In genomic region chr10:8066797-8067196, GRCh38 we compare ENCODE assay signal across 29 cellular contexts. TPM values are rescaled to one million over a fixed set of nuclear protein-coding genes. Genes with fewer than 3 reads are reported as not detected.
DNase-seq lines count a peak whose midpoint lies in the region; ATAC-seq and TF ChIP-seq lines count a peak whose summit lies in the region.
"Had no signal": no experiment of that assay in that cellular context is flagged by ENCODE, and none has a peak within 500 bp of the region (broad histone marks: within the 10 kb centered on the region; RNA-seq: fewer than 3 reads in every experiment).

No MANE protein-coding gene starts in this region.

- no peaks in the 10 kb centered on the region for H3K27me3 ChIP-seq in CD8-positive, alpha-beta memory T cell (ENCODE audit: insufficient read depth, low read length, poor library complexity, severe bottlenecking)
- H3K27me3 ChIP-seq: ovary had no signal

- no peak for DNase-seq in activated CD4-positive, alpha-beta T cell treated with anti-CD3 and anti-CD28 coated beads, Interleukin-2, amount 10 ng/mL, durations not matched to agents 7 days and 5 days
- DNase-seq in activated CD4-positive, alpha-beta T cell treated with anti-CD3 and anti-CD28 coated beads for 4 hours, result no peak
- no peak for DNase-seq in CD8-positive, alpha-beta memory T cell
- no peak for DNase-seq in activated CD8-positive, alpha-beta T cell treated with anti-CD3 and anti-CD28 coated beads for 36 hours
- DNase-seq in immature natural killer cell, result no peak
- no peak for DNase-seq in T-helper 9 cell
- DNase-seq: activated gamma-delta T cell treated with Interleukin-2 at 50 U/mL for 16 hours; AML-193; brain microvascular endothelial cell; effector CD8-positive, alpha-beta T cell; head of caudate nucleus; IMR-90; kidney glomerular epithelial cell; lower lobe of right lung; mucosa of descending colon; NCI-H1105; NCI-H1930; NCI-H524 treated with DMSO at 0.1 percent for 48 hours; ovary; SIG-M5; stimulated activated CD4-positive, alpha-beta T cell treated with anti-CD3 and anti-CD28 coated beads, Interleukin-1b, Interleukin-23, amount 100 ng/mL, for 48 hours; stimulated activated CD8-positive, alpha-beta memory T cell treated with anti-CD3 and anti-CD28 coated beads, Interleukin-4, amount 100 ng/mL, for 48 hours had no signal

- H3K4me3 ChIP-seq in CD8-positive, alpha-beta memory T cell (ENCODE audit: low read length), result no peak overlapping the region
- H3K4me3 ChIP-seq: lower lobe of right lung, mucosa of descending colon, ovary, smooth muscle cell had no signal

- POLR2A ChIA-PET in activated CD4-positive, alpha-beta T cell treated with anti-CD3 and anti-CD28 coated beads, Interleukin-2, amount 10 ng/mL, durations not matched to agents 7 days and 5 days (lab: Charles Lee), result no interaction called here
- POLR2A ChIA-PET in CD8-positive, alpha-beta memory T cell (lab: Charles Lee), result no interaction called here
- POLR2A ChIA-PET in activated CD8-positive, alpha-beta T cell treated with anti-CD3 and anti-CD28 coated beads for 36 hours (lab: Charles Lee), result interaction anchor here (0.8 kb wide), 1 partner anchor 71 kb away, joined by 3 read pairs; no protein-coding TSS in a partner anchor

- no peak for ATAC-seq in activated CD8-positive, alpha-beta T cell treated with anti-CD3 and anti-CD28 coated beads for 36 hours
- no peak for ATAC-seq in HG03342 (IDR thresholded peaks at IDR 0.05; ENCODE audit: unreplicated experiment)
- no peak for ATAC-seq in GM18870 (IDR thresholded peaks at IDR 0.05; ENCODE audit: unreplicated experiment)
- ATAC-seq: lower lobe of right lung, mucosa of descending colon had no signal

- no peaks in the 10 kb centered on the region for H3K9me3 ChIP-seq in CD8-positive, alpha-beta memory T cell (ENCODE audit: low read length)
- H3K9me3 ChIP-seq: lower lobe of right lung, mucosa of descending colon, ovary had no signal

- CTCF ChIA-PET in activated CD4-positive, alpha-beta T cell treated with anti-CD3 and anti-CD28 coated beads, Interleukin-2, amount 10 ng/mL, durations not matched to agents 7 days and 5 days (lab: Charles Lee), result interaction anchor here (0.7 to 1.6 kb wide), 5 partner anchors 10 to 976 kb away, joined by 3 read pairs; no protein-coding TSS in a partner anchor
- CTCF ChIA-PET in CD8-positive, alpha-beta memory T cell (lab: Charles Lee), result no interaction called here
- CTCF ChIA-PET in activated CD8-positive, alpha-beta T cell treated with anti-CD3 and anti-CD28 coated beads for 36 hours (lab: Charles Lee), result interaction anchor here (0.8 to 2.6 kb wide), 2 partner anchors 9 to 14 kb away, joined by 4 to 7 read pairs; no protein-coding TSS in a partner anchor

- no peaks in the 10 kb centered on the region for H3K9me3 Mint-ChIP-seq in activated CD4-positive, alpha-beta T cell treated with anti-CD3 and anti-CD28 coated beads, Interleukin-2, amount 10 ng/mL, durations not matched to agents 7 days and 5 days
- H3K9me3 Mint-ChIP-seq in CD8-positive, alpha-beta memory T cell, result no peaks in the 10 kb centered on the region
- H3K9me3 Mint-ChIP-seq in activated CD8-positive, alpha-beta T cell treated with anti-CD3 and anti-CD28 coated beads for 36 hours, result no peaks in the 10 kb centered on the region
- no peaks in the 10 kb centered on the region for H3K9me3 Mint-ChIP-seq in immature natural killer cell
- H3K9me3 Mint-ChIP-seq: type B pancreatic cell had no signal

- peaks cover 90% of the 10 kb centered on the region for H3K4me1 Mint-ChIP-seq in activated CD4-positive, alpha-beta T cell treated with anti-CD3 and anti-CD28 coated beads, Interleukin-2, amount 10 ng/mL, durations not matched to agents 7 days and 5 days
- peaks cover 77 to 97% (median 97%) of the 10 kb centered on the region in 3 donors for H3K4me1 Mint-ChIP-seq in CD8-positive, alpha-beta memory T cell
- H3K4me1 Mint-ChIP-seq in activated CD8-positive, alpha-beta T cell treated with anti-CD3 and anti-CD28 coated beads for 36 hours (ENCODE audit: low read depth), result peaks cover 84% of the 10 kb centered on the region
- H3K4me1 Mint-ChIP-seq in immature natural killer cell, result peaks cover 76 to 95% of the 10 kb centered on the region in 2 donors

- intact Hi-C loops in activated CD8-positive, alpha-beta T cell treated with anti-CD3 and anti-CD28 coated beads for 36 hours (cut with micrococcal nuclease), result no loop called here

- TF ChIP-seq CTCF in activated CD8-positive, alpha-beta T cell treated with anti-CD3 and anti-CD28 coated beads for 36 hours (IDR thresholded peaks at IDR 0.05), result no peak

- peaks cover 74% of the 10 kb centered on the region for H3K36me3 ChIP-seq in CD8-positive, alpha-beta memory T cell (ENCODE audit: insufficient read depth, low read length)
- H3K36me3 ChIP-seq: brain microvascular endothelial cell, ovary had no signal

- H3K4me3 Mint-ChIP-seq in activated CD4-positive, alpha-beta T cell treated with anti-CD3 and anti-CD28 coated beads, Interleukin-2, amount 10 ng/mL, durations not matched to agents 7 days and 5 days, result no peak overlapping the region
- H3K4me3 Mint-ChIP-seq in CD8-positive, alpha-beta memory T cell, result peak overlapping the region in 2 of 7 donors; percentile 11 to 17
- H3K4me3 Mint-ChIP-seq in activated CD8-positive, alpha-beta T cell treated with anti-CD3 and anti-CD28 coated beads for 36 hours, result no peak overlapping the region
- H3K4me3 Mint-ChIP-seq in immature natural killer cell, result peak overlapping the region in 1 of 5 donors; percentile 2

- H3K27me3 Mint-ChIP-seq in activated CD4-positive, alpha-beta T cell treated with anti-CD3 and anti-CD28 coated beads, Interleukin-2, amount 10 ng/mL, durations not matched to agents 7 days and 5 days, result no peaks in the 10 kb centered on the region
- H3K27me3 Mint-ChIP-seq in CD8-positive, alpha-beta memory T cell, result peaks cover 0 to 3% of the 10 kb centered on the region in 2 donors
- H3K27me3 Mint-ChIP-seq in activated CD8-positive, alpha-beta T cell treated with anti-CD3 and anti-CD28 coated beads for 36 hours, result no peaks in the 10 kb centered on the region
- peaks cover 4 to 21% (median 12%) of the 10 kb centered on the region in 3 donors for H3K27me3 Mint-ChIP-seq in immature natural killer cell (ENCODE audit: low read depth in 3 of 3)

- peaks cover 94% of the 10 kb centered on the region for H3K36me3 Mint-ChIP-seq in activated CD4-positive, alpha-beta T cell treated with anti-CD3 and anti-CD28 coated beads, Interleukin-2, amount 10 ng/mL, durations not matched to agents 7 days and 5 days (ENCODE audit: low read depth)
- H3K36me3 Mint-ChIP-seq in CD8-positive, alpha-beta memory T cell, result peaks cover 37 to 96% (median 44%) of the 10 kb centered on the region in 3 donors
- H3K36me3 Mint-ChIP-seq in activated CD8-positive, alpha-beta T cell treated with anti-CD3 and anti-CD28 coated beads for 36 hours (ENCODE audit: low read depth), result peaks cover 94% of the 10 kb centered on the region
- H3K36me3 Mint-ChIP-seq in immature natural killer cell, result peaks cover 33 to 76% (median 42%) of the 10 kb centered on the region in 3 donors

- no peak overlapping the region for H3K27ac ChIP-seq in CD8-positive, alpha-beta memory T cell (ENCODE audit: low read depth, low read length)
- H3K27ac ChIP-seq: brain microvascular endothelial cell, lower lobe of right lung, ovary had no signal

- H3K4me1 ChIP-seq in CD8-positive, alpha-beta memory T cell (ENCODE audit: insufficient read depth, low read length), result peaks cover 61% of the 10 kb centered on the region

- peak overlapping the region; percentile 25 for H3K27ac Mint-ChIP-seq in activated CD4-positive, alpha-beta T cell treated with anti-CD3 and anti-CD28 coated beads, Interleukin-2, amount 10 ng/mL, durations not matched to agents 7 days and 5 days
- peak overlapping the region in 6 of 8 donors; percentile 23 to 95 (median 74) for H3K27ac Mint-ChIP-seq in CD8-positive, alpha-beta memory T cell
- H3K27ac Mint-ChIP-seq in activated CD8-positive, alpha-beta T cell treated with anti-CD3 and anti-CD28 coated beads for 36 hours, result peak overlapping the region; percentile 84
- H3K27ac Mint-ChIP-seq in immature natural killer cell, result peak overlapping the region in 4 of 6 donors; percentile 40 to 73 (median 71)
- H3K27ac Mint-ChIP-seq: type B pancreatic cell had no signal

RNA-seq across cellular contexts. Expression of gene GATA3, which starts 12.3 kb away (rescaled TPM):
- total RNA-seq in activated CD4-positive, alpha-beta T cell treated with anti-CD3 and anti-CD28 coated beads, Interleukin-2, amount 10 ng/mL, durations not matched to agents 7 days and 5 days, result 10 to 100 TPM; 48.1 to 52.0 TPM
- 10 to 100 TPM; 48.9 to 53.3 TPM for total RNA-seq in CD8-positive, alpha-beta memory T cell
- polyA plus RNA-seq in CD8-positive, alpha-beta memory T cell, result 58.6 TPM
- 10 to 100 TPM; 24.4 to 27.2 TPM for total RNA-seq in activated CD8-positive, alpha-beta T cell treated with anti-CD3 and anti-CD28 coated beads for 36 hours
- 10 to 100 TPM; 27.2 to 52.1 (median 36.8) TPM for polyA plus RNA-seq in immature natural killer cell
- total RNA-seq: fibroblast of villous mesenchyme, G401, IMR-90 had no signal
- polyA plus RNA-seq: neural cell had no signal

Comparison
In these comparisons a context has a peak if more than half of its experiments do, and no peak if none do; other contexts are left out.
1. H3K27ac Mint-ChIP-seq: peak in every context shown above with its lines; median percentile 84 in activated CD8-positive, alpha-beta T cell treated with anti-CD3 and anti-CD28 coated beads for 36 hours; 74 in CD8-positive, alpha-beta memory T cell; 71 in immature natural killer cell; 25 in activated CD4-positive, alpha-beta T cell treated with anti-CD3 and anti-CD28 coated beads, Interleukin-2, amount 10 ng/mL, durations not matched to agents 7 days and 5 days.